7 cellular contexts compared by ENCODE assay signal in the genomic region with DNA sequence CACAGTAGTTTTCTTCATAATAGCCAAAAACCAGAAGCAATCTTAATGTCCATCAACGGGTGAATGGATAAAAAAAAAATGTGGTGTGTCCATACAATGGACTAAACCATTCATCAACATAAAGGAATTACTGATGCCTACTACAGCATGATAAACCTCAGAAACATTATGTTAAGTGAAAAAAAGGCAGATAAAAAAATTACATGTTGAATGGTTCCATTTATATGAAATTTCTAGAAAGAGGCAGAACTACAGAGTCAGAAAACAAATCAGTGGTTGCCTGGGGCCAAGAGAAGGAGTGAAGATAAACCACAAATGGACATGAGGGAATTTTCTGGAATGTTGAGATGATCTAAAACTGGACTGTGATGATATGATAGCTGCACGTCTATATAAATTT.
"Had no signal": no experiment of that assay in that cellular context is flagged by ENCODE, and none has a peak within 500 bp of the region (broad histone marks: within the 10 kb centered on the region; RNA-seq: fewer than 3 reads in every experiment).

No MANE protein-coding gene starts in this region.

- H3K4me3 ChIP-seq: GM23338 had no signal

- H3K36me3 Mint-ChIP-seq: IgD-negative memory B cell had no signal

- H2AFZ ChIP-seq: GM23338 had no signal

- DNase-seq: H9, HCEC 1CT had no signal

- H3K27ac Mint-ChIP-seq: GM23338, H9, IgD-negative memory B cell had no signal

- H3K4me2 ChIP-seq: GM23338 had no signal

- FAIRE-seq: H1, H54, HTR-8/SVneo had no signal

- H3K9me3 Mint-ChIP-seq: GM23338, H9, IgD-negative memory B cell had no signal

- ATAC-seq: GM23338 had no signal
